11 cellular contexts compared by ENCODE assay signal in the genomic region with DNA sequence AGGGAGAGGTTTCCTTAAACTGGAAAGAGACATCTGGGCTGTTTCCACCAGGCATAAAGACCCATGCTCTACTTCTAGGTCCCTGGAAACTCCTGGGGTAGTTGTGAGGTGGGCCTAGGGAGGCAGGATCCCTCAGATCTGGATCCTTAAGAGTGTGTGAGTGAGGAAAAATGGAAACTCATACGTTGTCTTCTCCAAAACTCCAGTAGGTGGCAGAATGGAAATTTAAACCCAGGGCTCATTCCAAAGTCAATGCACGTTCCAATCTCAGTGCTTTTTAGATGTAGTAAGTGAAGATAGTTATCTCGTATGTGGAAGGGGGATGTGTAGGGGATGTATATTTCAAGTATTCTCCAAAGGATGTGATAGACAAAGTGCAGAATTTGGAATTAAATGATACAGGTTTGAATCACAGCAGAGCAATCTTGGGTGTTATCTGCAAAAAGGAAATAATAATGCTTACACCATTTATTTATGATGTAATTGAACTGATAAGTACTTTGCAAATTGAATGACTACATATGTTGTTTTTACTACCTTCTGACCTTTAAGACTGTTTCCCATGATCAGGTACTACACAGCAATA. TPM values are rescaled to one million over a fixed set of nuclear protein-coding genes. Genes with fewer than 3 reads are reported as not detected.
DNase-seq lines count a peak whose midpoint lies in the region; ATAC-seq, FAIRE-seq and TF ChIP-seq lines count a peak whose summit lies in the region.
"Had no signal": no experiment of that assay in that cellular context is flagged by ENCODE, and none has a peak within 500 bp of the region (broad histone marks: within the 10 kb centered on the region; RNA-seq: fewer than 3 reads in every experiment).

No MANE protein-coding gene starts in this region.

- no peaks in the 10 kb centered on the region; the same call in 1 of the 2 replicates for H3K27me3 ChIP-seq in BE2C
- no peaks in the 10 kb centered on the region for H3K27me3 ChIP-seq in kidney epithelial cell (ENCODE audit: control insufficient read depth, insufficient read depth, low read length)
- H3K27me3 ChIP-seq in CD8-positive, alpha-beta memory T cell (ENCODE audit: insufficient read depth, low read length, poor library complexity, severe bottlenecking) = no peaks in the 10 kb centered on the region

- H3K9me3 ChIP-seq in BE2C = no peaks in the 10 kb centered on the region
- no peaks in the 10 kb centered on the region for H3K9me3 ChIP-seq in CD8-positive, alpha-beta memory T cell (ENCODE audit: low read length)

- H3K36me3 ChIP-seq in BE2C (no peaks in the 10 kb centered on the region), kidney epithelial cell (ENCODE audit: control insufficient read depth, insufficient read depth, low read length) (no peaks in the 10 kb centered on the region)
- H3K36me3 ChIP-seq in CD8-positive, alpha-beta memory T cell (ENCODE audit: insufficient read depth, low read length) = no peaks in the 10 kb centered on the region

- no peaks in the 10 kb centered on the region for H3K4me1 ChIP-seq in BE2C
- H3K4me1 ChIP-seq in CD8-positive, alpha-beta memory T cell (ENCODE audit: insufficient read depth, low read length) = no peaks in the 10 kb centered on the region

- peak; percentile 89 for FAIRE-seq in TTC549 (lab: Jason Lieb, UNC)
- FAIRE-seq: colon had no signal

- no peak overlapping the region for H3K4me3 Mint-ChIP-seq in CD8-positive, alpha-beta memory T cell

- POLR2A ChIA-PET in CD8-positive, alpha-beta memory T cell (lab: Charles Lee) = no interaction called here

- TF ChIP-seq CTCF in BE2C (IDR thresholded peaks at IDR 0.05; ENCODE audit: low read depth, low read length) (peak; percentile 49), kidney epithelial cell (IDR thresholded peaks at IDR 0.05; ENCODE audit: insufficient read depth, low read length, poor library complexity, severe bottlenecking) (peak; percentile 63)

- no peak overlapping the region for H3K27ac ChIP-seq in CD8-positive, alpha-beta memory T cell (ENCODE audit: low read depth, low read length)

- no peak for DNase-seq in BE2C
- peak; percentile 41 for DNase-seq in HCEC 1CT
- no peak for DNase-seq in kidney epithelial cell (ENCODE audit: low read depth)
- no peak for DNase-seq in CD8-positive, alpha-beta memory T cell
- no peak for DNase-seq in superior temporal gyrus (ENCODE audit: extremely low spot score)
- DNase-seq: right cardiac atrium had no signal

- H3K36me3 Mint-ChIP-seq in CD8-positive, alpha-beta memory T cell = no peaks in the 10 kb centered on the region

- H3K4me1 Mint-ChIP-seq in CD8-positive, alpha-beta memory T cell = no peaks in the 10 kb centered on the region

- H3K9me3 Mint-ChIP-seq in CD8-positive, alpha-beta memory T cell = peaks cover 0 to 6% (median 3%) of the 10 kb centered on the region in 5 donors

- no peak overlapping the region for H3K4me3 ChIP-seq in BE2C (ENCODE audit: low read depth, low read length)
- no peak overlapping the region for H3K4me3 ChIP-seq in kidney epithelial cell (ENCODE audit: low read depth, low read length)
- H3K4me3 ChIP-seq in CD8-positive, alpha-beta memory T cell (ENCODE audit: low read length) = no peak overlapping the region

- CTCF ChIA-PET in CD8-positive, alpha-beta memory T cell (lab: Charles Lee) = no interaction called here

- no peak overlapping the region for H3K27ac Mint-ChIP-seq in CD8-positive, alpha-beta memory T cell

- ATAC-seq in HG03139 (IDR thresholded peaks at IDR 0.05; ENCODE audit: unreplicated experiment) = no peak
- no peak for ATAC-seq in GM19455 (IDR thresholded peaks at IDR 0.05; ENCODE audit: unreplicated experiment)
- ATAC-seq: right cardiac atrium, Right ventricle myocardium inferior had no signal

- H3K27me3 Mint-ChIP-seq in CD8-positive, alpha-beta memory T cell = peaks cover 6 to 9% of the 10 kb centered on the region in 2 donors

RNA-seq across cellular contexts. Expression of gene MMP1, which starts 13.1 kb away (rescaled TPM):
- polyA plus RNA-seq in BE2C (2012; ENCODE audit: insufficient read depth, insufficient read length, low read depth) = not detected
- 3.7 and 6.0 TPM in 2 replicates for total RNA-seq in kidney epithelial cell
- total RNA-seq in CD8-positive, alpha-beta memory T cell = not detected
- polyA plus RNA-seq in CD8-positive, alpha-beta memory T cell = not detected
- total RNA-seq: Right ventricle myocardium inferior had no signal

RNA-seq across cellular contexts. Expression of gene MMP10, which starts 30.6 kb away (rescaled TPM):
- not detected for polyA plus RNA-seq in BE2C (2012; ENCODE audit: insufficient read depth, insufficient read length, low read depth)
- total RNA-seq in kidney epithelial cell = 4.8 and 8.7 TPM in 2 replicates
- not detected for total RNA-seq in CD8-positive, alpha-beta memory T cell
- not detected for polyA plus RNA-seq in CD8-positive, alpha-beta memory T cell
- total RNA-seq: right cardiac atrium, Right ventricle myocardium inferior had no signal
- polyA plus RNA-seq: right cardiac atrium had no signal

RNA-seq across cellular contexts. Expression of gene MMP3, which starts 32.4 kb away (rescaled TPM):
- not detected for polyA plus RNA-seq in BE2C (2012; ENCODE audit: insufficient read depth, insufficient read length, low read depth)
- total RNA-seq in kidney epithelial cell = not detected in 2 replicates
- not detected for total RNA-seq in CD8-positive, alpha-beta memory T cell
- polyA plus RNA-seq in CD8-positive, alpha-beta memory T cell = not detected
- total RNA-seq: right cardiac atrium, Right ventricle myocardium inferior had no signal
- polyA plus RNA-seq: right cardiac atrium had no signal
